26 cellular contexts compared by ENCODE assay signal in the genomic region with DNA sequence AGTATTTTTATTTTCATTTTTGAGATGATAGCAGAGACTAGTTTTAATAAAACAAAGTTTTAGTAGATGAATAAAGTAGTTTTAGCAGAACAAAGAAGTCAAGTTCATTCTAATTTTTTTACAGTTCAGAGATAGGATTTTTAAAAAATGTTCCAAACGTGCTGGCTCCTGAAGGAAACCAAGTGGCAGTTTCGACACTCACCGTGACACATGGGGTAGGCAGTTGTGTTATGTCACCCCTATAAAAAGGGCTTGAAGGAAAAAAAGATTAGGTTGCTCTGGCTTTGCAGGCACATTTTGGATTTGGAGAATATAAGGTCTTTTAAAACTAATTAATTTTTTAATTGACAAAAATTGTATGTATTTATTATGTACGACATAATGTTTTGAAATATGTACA.
"Had no signal": no experiment of that assay in that cellular context is flagged by ENCODE, and none has a peak within 500 bp of the region (broad histone marks: within the 10 kb centered on the region; RNA-seq: fewer than 3 reads in every experiment).

No MANE protein-coding gene starts in this region.

- H3K27me3 ChIP-seq: esophagus squamous epithelium, gastrocnemius medialis, right atrium auricular region, spleen, testis, tibial artery, upper lobe of right lung, uterus had no signal

- H3K4me1 ChIP-seq: gastrocnemius medialis, prostate gland, testis, tibial artery, upper lobe of right lung, uterus had no signal

- H3K27ac Mint-ChIP-seq: naive thymus-derived CD8-positive, alpha-beta T cell; nephron progenitor cell; stimulated activated memory B cell treated with anti-CD40 and anti-IgM and Interleukin-4, amounts not matched to agents 10 μg/mL and 1 μg/mL and 100 μg/mL, for 72 hours had no signal

- DNase-seq: dermis blood vessel endothelial cell; effector memory CD4-positive, alpha-beta T cell; erythroblast; esophagus squamous epithelium; foreskin fibroblast; gastrocnemius medialis; head of caudate nucleus; left ventricle myocardium superior; lower lobe of right lung; naive thymus-derived CD8-positive, alpha-beta T cell; nephron progenitor cell; nucleus accumbens; spleen; stimulated activated CD4-positive, alpha-beta T cell treated with anti-CD3 and anti-CD28 coated beads, Interleukin-4, amount 100 ng/mL, for 4 hours; stimulated activated naive CD8-positive, alpha-beta T cell treated with anti-CD3 and anti-CD28 coated beads, Interleukin-15, Interleukin-2, amounts not matched to agents 100 U/mL and 50 U/mL, for 24 hours; substantia nigra; testis; tibial artery; upper lobe of right lung; uterus had no signal

- H3K27me3 Mint-ChIP-seq: stimulated activated memory B cell treated with anti-CD40 and anti-IgM and Interleukin-4, amounts not matched to agents 10 μg/mL and 1 μg/mL and 100 μg/mL, for 72 hours had no signal

- H3K4me3 Mint-ChIP-seq: naive thymus-derived CD8-positive, alpha-beta T cell; nephron progenitor cell; stimulated activated memory B cell treated with anti-CD40 and anti-IgM and Interleukin-4, amounts not matched to agents 10 μg/mL and 1 μg/mL and 100 μg/mL, for 72 hours had no signal

- H3K36me3 ChIP-seq: esophagus squamous epithelium, gastrocnemius medialis, lower lobe of right lung, prostate gland, right atrium auricular region, spleen, tibial artery, upper lobe of right lung, uterus had no signal

- H3K4me3 ChIP-seq: coronary artery, esophagus squamous epithelium, gastrocnemius medialis, lower lobe of right lung, prostate gland, right atrium auricular region, skin epidermis, spleen, testis, tibial artery, upper lobe of right lung, uterus had no signal

- H3K4me1 Mint-ChIP-seq: naive thymus-derived CD8-positive, alpha-beta T cell; stimulated activated memory B cell treated with anti-CD40 and anti-IgM and Interleukin-4, amounts not matched to agents 10 μg/mL and 1 μg/mL and 100 μg/mL, for 72 hours had no signal

- H3K27ac ChIP-seq: coronary artery, esophagus squamous epithelium, gastrocnemius medialis, lower lobe of right lung, prostate gland, right atrium auricular region, skin epidermis, spleen, testis, tibial artery, upper lobe of right lung, uterus had no signal

- H3K36me3 Mint-ChIP-seq: naive thymus-derived CD8-positive, alpha-beta T cell; stimulated activated memory B cell treated with anti-CD40 and anti-IgM and Interleukin-4, amounts not matched to agents 10 μg/mL and 1 μg/mL and 100 μg/mL, for 72 hours had no signal

- H3K9me3 ChIP-seq: prostate gland, testis, upper lobe of right lung had no signal

- ATAC-seq: gastrocnemius medialis; left ventricle myocardium superior; lower lobe of right lung; naive thymus-derived CD8-positive, alpha-beta T cell; sciatic nerve; stimulated activated memory B cell treated with anti-CD40 and anti-IgM and Interleukin-4, amounts not matched to agents 10 μg/mL and 1 μg/mL and 100 μg/mL, for 72 hours; stimulated activated naive CD8-positive, alpha-beta T cell treated with anti-CD3 and anti-CD28 coated beads, Interleukin-15, Interleukin-2, amounts not matched to agents 100 U/mL and 50 U/mL, for 24 hours; upper lobe of right lung had no signal
